Comparison of ENCODE assay signal across 1 cellular context in the genomic region with DNA sequence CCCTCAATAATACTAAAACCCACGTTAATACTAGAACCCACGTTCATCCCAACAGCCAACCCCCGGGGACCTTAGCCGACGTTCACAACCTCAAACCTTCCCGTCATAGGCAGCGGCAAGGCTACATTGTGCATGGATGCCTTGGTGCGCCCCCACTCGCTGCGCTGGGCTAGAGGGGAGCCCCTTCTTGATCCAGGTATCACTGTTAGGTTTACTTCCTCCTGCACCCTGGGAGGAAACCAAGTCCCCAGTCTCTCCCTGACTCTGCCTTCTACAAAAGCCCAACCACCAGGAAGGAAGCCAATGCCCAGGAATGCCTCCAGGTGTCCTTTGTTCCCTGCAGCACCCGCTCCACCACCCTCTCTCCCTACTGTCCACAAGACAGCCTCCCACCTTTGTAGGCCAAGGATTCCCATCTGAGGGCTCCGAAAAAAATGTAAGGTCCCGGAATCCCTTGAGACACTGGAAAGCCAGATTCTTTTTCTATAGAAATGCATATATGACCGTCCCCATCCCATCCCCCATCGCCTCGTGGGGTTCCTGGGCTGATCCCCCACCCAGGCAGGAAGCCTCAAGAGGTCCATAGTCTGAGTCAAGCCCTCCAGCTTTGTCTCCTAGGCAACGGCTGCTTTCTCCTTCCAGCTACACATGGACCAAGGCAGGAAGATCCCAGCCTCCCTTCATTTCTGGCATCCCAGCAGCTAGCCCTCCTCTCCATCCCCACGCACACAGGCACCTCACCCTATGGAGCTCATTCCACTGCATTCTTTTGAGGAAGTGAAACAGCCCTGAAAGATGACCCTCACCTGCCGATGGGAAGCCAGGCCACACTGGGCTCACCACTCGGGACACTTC.
TF ChIP-seq lines count a peak whose summit lies in the region.

No MANE protein-coding gene starts in this region.

TF ChIP-seq in GM23338, 12 proteins besides CTCF, POLR2A, EP300 and RAD21 (continued from another document):
- TF ChIP-seq REST (IDR thresholded peaks at IDR 0.05; ENCODE audit: unreplicated experiment) = no peak
- TF ChIP-seq CREB1 (CRISPR knock-in tag; IDR thresholded peaks at IDR 0.05; ENCODE audit: low read depth) = no peak
- TF ChIP-seq ZNF462 (CRISPR knock-in tag; IDR thresholded peaks at IDR 0.05) = no peak
- no peak for TF ChIP-seq ETS1 (IDR thresholded peaks at IDR 0.05)
- no peak for TF ChIP-seq ZNF331 (CRISPR knock-in tag; IDR thresholded peaks at IDR 0.05; ENCODE audit: low read depth)
TF ChIP-seq in GM23338: peak in this region for 0.
